ENCODE assay signal across 1 cellular context in genomic region chr2:113895819-113896563, GRCh38.
TF ChIP-seq lines count a peak whose summit lies in the region.

No MANE protein-coding gene starts in this region.

TF ChIP-seq in GM12878, 131 proteins besides CTCF, POLR2A, EP300 and RAD21 (continued from another document):
- TF ChIP-seq CEBPZ (IDR thresholded peaks at IDR 0.05; ENCODE audit: low read depth, low read length) (no peak), CBX3 (IDR thresholded peaks at IDR 0.05; ENCODE audit: borderline replicate concordance, low read depth) (no peak), FOXM1 (IDR thresholded peaks at IDR 0.05; ENCODE audit: low read depth, low read length) (no peak), NR2C1 (IDR thresholded peaks at IDR 0.05) (no peak), ZBTB33 (IDR thresholded peaks at IDR 0.05) (no peak), CEBPB (IDR thresholded peaks at IDR 0.05; ENCODE audit: borderline replicate concordance in 1 of 2, low read depth in 2 of 2, low read length in 2 of 2) (no peak), ZNF687 (IDR thresholded peaks at IDR 0.05) (no peak), RUNX3 (IDR thresholded peaks at IDR 0.05; ENCODE audit: low read length) (no peak), ZNF217 (IDR thresholded peaks at IDR 0.05) (no peak), IKZF1 (conservative IDR thresholded peaks at IDR 0.05) (no peak), NFXL1 (IDR thresholded peaks at IDR 0.05; ENCODE audit: borderline replicate concordance) (no peak), NR2C2 (IDR thresholded peaks at IDR 0.05; ENCODE audit: borderline replicate concordance, control insufficient read depth, insufficient read length, low read depth) (no peak)
